In the genomic region with DNA sequence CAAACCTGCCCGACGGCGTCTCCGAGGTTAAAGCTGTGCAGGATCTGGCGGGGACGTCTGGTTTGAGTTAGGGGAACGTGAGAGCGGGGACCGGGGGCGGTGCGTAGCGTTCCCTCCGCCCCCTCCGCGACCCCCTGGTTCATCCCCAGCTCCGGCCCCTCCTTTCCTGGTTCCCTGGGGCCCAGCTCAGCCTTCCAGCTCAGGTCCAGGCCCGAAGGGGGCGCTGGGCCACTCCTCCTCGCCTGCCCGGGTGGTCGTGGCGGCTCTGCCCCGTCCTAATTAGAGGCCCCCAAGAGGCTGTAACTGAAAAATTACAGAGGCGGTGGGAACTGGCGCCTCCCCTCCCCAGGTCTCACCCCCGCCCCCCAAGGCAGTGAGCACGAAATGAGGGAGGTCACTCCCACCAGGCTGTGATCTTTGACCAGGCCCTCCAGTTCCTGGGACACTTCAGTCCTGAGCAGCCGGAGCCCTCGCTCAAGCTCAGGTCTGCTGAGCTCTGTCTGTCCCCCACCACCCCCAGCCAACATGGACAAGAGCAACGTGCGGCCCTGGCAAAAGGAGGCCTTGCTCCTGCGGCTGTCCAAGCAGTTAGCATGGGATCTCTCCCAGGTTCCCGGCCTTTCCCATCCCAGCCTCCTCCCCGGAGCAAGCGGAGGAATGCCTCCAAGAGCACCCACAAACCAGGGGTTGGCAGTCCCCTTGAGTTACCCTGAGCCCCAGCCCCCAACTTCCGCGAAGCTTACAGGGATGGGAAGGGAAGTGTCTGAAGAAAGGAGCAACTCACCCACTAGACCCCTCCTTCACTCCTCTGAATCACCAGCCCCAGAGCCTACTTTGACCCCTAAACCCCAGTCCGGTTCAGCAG, we compare ENCODE assay signal across 1 cellular context.
TF ChIP-seq lines count a peak whose summit lies in the region.

No MANE protein-coding gene starts in this region.

TF ChIP-seq in HCT116, 20 proteins besides CTCF, POLR2A, EP300 and RAD21:
- TF ChIP-seq SRF (IDR thresholded peaks at IDR 0.05; ENCODE audit: low read depth) (no peak), JUND (IDR thresholded peaks at IDR 0.05) (no peak), FOSL1 (IDR thresholded peaks at IDR 0.05; ENCODE audit: low read depth) (no peak), EGR1 (IDR thresholded peaks at IDR 0.05; ENCODE audit: low read depth) (no peak), CBX3 (IDR thresholded peaks at IDR 0.05; ENCODE audit: low read depth) (no peak), ZNF274 (IDR thresholded peaks at IDR 0.05; ENCODE audit: low read depth, low read length) (no peak), EZH2 (IDR thresholded peaks at IDR 0.05) (no peak), CEBPB (IDR thresholded peaks at IDR 0.05; ENCODE audit: low read depth) (no peak), SIN3A (IDR thresholded peaks at IDR 0.05; ENCODE audit: low read depth) (no peak), POLR2AphosphoS5 (IDR thresholded peaks at IDR 0.05; ENCODE audit: low read depth, low read length) (no peak), ELF1 (IDR thresholded peaks at IDR 0.05; ENCODE audit: borderline replicate concordance, low read depth) (no peak), YY1 (IDR thresholded peaks at IDR 0.05; ENCODE audit: extremely low read depth, insufficient replicate concordance, low read depth, low read length) (no peak), SP1 (IDR thresholded peaks at IDR 0.05; ENCODE audit: low read depth) (no peak), TCF7L2 (IDR thresholded peaks at IDR 0.05; ENCODE audit: borderline replicate concordance, extremely low read depth, insufficient read depth, insufficient read length) (no peak), EZH2phosphoT487 (IDR thresholded peaks at IDR 0.05; ENCODE audit: borderline replicate concordance) (no peak)
- TF ChIP-seq, protein P1, sequence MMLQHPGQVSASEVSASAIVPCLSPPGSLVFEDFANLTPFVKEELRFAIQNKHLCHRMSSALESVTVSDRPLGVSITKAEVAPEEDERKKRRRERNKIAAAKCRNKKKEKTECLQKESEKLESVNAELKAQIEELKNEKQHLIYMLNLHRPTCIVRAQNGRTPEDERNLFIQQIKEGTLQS (IDR thresholded peaks at IDR 0.05) = no peak
- TF ChIP-seq, protein P2, sequence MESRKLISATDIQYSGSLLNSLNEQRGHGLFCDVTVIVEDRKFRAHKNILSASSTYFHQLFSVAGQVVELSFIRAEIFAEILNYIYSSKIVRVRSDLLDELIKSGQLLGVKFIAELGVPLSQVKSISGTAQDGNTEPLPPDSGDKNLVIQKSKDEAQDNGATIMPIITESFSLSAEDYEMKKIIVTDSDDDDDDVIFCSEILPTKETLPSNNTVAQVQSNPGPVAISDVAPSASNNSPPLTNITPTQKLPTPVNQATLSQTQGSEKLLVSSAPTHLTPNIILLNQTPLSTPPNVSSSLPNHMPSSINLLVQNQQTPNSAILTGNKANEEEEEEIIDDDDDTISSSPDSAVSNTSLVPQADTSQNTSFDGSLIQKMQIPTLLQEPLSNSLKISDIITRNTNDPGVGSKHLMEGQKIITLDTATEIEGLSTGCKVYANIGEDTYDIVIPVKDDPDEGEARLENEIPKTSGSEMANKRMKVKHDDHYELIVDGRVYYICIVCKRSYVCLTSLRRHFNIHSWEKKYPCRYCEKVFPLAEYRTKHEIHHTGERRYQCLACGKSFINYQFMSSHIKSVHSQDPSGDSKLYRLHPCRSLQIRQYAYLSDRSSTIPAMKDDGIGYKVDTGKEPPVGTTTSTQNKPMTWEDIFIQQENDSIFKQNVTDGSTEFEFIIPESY (IDR thresholded peaks at IDR 0.05; ENCODE audit: extremely low read depth, insufficient replicate concordance, low read length) = no peak
- TF ChIP-seq, protein P3, sequence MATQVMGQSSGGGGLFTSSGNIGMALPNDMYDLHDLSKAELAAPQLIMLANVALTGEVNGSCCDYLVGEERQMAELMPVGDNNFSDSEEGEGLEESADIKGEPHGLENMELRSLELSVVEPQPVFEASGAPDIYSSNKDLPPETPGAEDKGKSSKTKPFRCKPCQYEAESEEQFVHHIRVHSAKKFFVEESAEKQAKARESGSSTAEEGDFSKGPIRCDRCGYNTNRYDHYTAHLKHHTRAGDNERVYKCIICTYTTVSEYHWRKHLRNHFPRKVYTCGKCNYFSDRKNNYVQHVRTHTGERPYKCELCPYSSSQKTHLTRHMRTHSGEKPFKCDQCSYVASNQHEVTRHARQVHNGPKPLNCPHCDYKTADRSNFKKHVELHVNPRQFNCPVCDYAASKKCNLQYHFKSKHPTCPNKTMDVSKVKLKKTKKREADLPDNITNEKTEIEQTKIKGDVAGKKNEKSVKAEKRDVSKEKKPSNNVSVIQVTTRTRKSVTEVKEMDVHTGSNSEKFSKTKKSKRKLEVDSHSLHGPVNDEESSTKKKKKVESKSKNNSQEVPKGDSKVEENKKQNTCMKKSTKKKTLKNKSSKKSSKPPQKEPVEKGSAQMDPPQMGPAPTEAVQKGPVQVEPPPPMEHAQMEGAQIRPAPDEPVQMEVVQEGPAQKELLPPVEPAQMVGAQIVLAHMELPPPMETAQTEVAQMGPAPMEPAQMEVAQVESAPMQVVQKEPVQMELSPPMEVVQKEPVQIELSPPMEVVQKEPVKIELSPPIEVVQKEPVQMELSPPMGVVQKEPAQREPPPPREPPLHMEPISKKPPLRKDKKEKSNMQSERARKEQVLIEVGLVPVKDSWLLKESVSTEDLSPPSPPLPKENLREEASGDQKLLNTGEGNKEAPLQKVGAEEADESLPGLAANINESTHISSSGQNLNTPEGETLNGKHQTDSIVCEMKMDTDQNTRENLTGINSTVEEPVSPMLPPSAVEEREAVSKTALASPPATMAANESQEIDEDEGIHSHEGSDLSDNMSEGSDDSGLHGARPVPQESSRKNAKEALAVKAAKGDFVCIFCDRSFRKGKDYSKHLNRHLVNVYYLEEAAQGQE (IDR thresholded peaks at IDR 0.05; ENCODE audit: low read depth) = no peak
